Comparison of ENCODE assay signal across 8 cellular contexts in the genomic region with DNA sequence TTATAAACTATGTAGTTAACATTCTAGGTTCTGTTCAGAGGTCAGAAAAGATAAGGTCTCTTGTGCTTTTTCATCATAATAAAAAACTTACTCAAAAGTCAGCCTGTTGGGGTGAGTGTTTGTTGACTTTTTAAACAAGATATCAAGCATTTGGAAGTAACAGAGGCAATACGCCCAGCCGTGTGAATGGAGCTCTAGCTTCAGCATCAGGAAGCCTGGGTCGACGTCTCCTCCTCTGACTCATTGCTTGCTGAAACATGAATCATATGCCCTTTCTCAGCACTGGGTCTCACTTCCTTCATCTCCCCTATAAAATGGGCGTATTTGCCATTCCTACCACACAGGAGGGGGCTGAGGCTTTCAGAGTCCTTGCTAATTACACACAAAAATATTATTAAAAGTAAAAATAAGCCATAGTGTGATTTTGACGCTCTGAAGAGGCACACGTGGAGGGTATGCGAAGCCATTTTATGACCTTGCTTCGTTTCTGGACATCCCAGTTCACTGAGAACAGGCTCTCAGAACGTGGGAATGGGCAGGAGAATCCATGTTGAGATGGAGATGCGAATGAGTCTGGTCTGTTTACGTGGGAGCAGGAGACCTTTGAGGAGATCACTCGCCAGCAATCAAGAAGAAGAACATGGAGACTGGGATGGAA.
DNase-seq lines count a peak whose midpoint lies in the region; ATAC-seq and TF ChIP-seq lines count a peak whose summit lies in the region.

No MANE protein-coding gene starts in this region.

- no peaks in the 10 kb centered on the region for H3K27me3 Mint-ChIP-seq in Calu3 (ENCODE audit: unreplicated experiment)
- H3K27me3 Mint-ChIP-seq in effector memory CD8-positive, alpha-beta T cell = peaks cover 0 to 31% of the 10 kb centered on the region in 2 donors
- no peaks in the 10 kb centered on the region for H3K27me3 Mint-ChIP-seq in osteocyte (ENCODE audit: unreplicated experiment)

- H3K4me1 Mint-ChIP-seq in Calu3 (ENCODE audit: low read depth, unreplicated experiment) (peaks cover 42% of the 10 kb centered on the region), osteocyte (ENCODE audit: unreplicated experiment) (peaks cover 61% of the 10 kb centered on the region)
- peaks cover 0 to 1% of the 10 kb centered on the region in 2 donors for H3K4me1 Mint-ChIP-seq in effector memory CD8-positive, alpha-beta T cell (ENCODE audit: low read depth in 2 of 2)

- H3K27me3 ChIP-seq in vagina = no peaks in the 10 kb centered on the region

- CTCF ChIA-PET in Calu3 (lab: Charles Lee) = interaction anchor here (0.6 to 7.3 kb wide), 9 partner anchors 8 to 1231 kb away, joined by 3 to 171 read pairs (median 5); no protein-coding TSS in a partner anchor

- H3K4me1 ChIP-seq in vagina = peaks cover 66% of the 10 kb centered on the region

- peak; percentile 21 for ATAC-seq in effector memory CD8-positive, alpha-beta T cell (replicated peaks)
- ATAC-seq in left lobe of liver (no peak), HG02884 (IDR thresholded peaks at IDR 0.05; ENCODE audit: unreplicated experiment) (no peak)

- H3K4me3 ChIP-seq in vagina = no peak overlapping the region

- peak overlapping the region; percentile 90 for H3K27ac ChIP-seq in vagina

- H3K9me3 ChIP-seq in vagina = no peaks in the 10 kb centered on the region

- peak in 1 of 2 donors; percentile 23 for TF ChIP-seq POLR2A in vagina (IDR thresholded peaks at IDR 0.05)

- TF ChIP-seq CTCF in Calu3 (IDR thresholded peaks at IDR 0.05; ENCODE audit: unreplicated experiment) = no peak
- TF ChIP-seq CTCF in osteocyte (IDR thresholded peaks at IDR 0.05) = no peak
- TF ChIP-seq CTCF in vagina (IDR thresholded peaks at IDR 0.05) = no peak

- no peaks in the 10 kb centered on the region for H3K9me3 Mint-ChIP-seq in Calu3 (ENCODE audit: low read depth, unreplicated experiment)
- no peaks in the 10 kb centered on the region for H3K9me3 Mint-ChIP-seq in effector memory CD8-positive, alpha-beta T cell
- H3K9me3 Mint-ChIP-seq in osteocyte (ENCODE audit: unreplicated experiment) = no peaks in the 10 kb centered on the region

- H3K27ac Mint-ChIP-seq in Calu3 (ENCODE audit: unreplicated experiment) (peak overlapping the region; percentile 90), osteocyte (ENCODE audit: unreplicated experiment) (peak overlapping the region; percentile 86)
- peak overlapping the region; percentile 1 to 30 for H3K27ac Mint-ChIP-seq in effector memory CD8-positive, alpha-beta T cell

- DNase-seq in Calu3 (peak; percentile 87), SIG-M5 (lab: John Stamatoyannopoulos, UW) (peak; percentile 70), osteocyte (ENCODE audit: extremely low spot score, unreplicated experiment) (no peak), vagina (ENCODE audit: extremely low spot score in 2 of 2) (peak in 1 of 2 donors; percentile 95), left lobe of liver (ENCODE audit: low spot score) (no peak), NCI-H1930 (lab: John Stamatoyannopoulos, UW) (no peak)
- no peak for DNase-seq in effector memory CD8-positive, alpha-beta T cell

- intact Hi-C loops in Calu3 (cut with micrococcal nuclease; ENCODE audit: unreplicated experiment) (loop anchor here (1.0 to 10.0 kb wide), 6 partner anchors 134 to 916 kb away; partner anchors contain the start of gene LPP), vagina (cut with DNase I) (loop anchor here (2.0 to 10.0 kb wide), 2 partner anchors 896 to 1212 kb away; no protein-coding TSS in a partner anchor)

- no peaks in the 10 kb centered on the region for H3K36me3 ChIP-seq in vagina

- H3K36me3 Mint-ChIP-seq in Calu3 (ENCODE audit: insufficient read depth, unreplicated experiment) (peaks cover 31% of the 10 kb centered on the region), osteocyte (ENCODE audit: unreplicated experiment) (no peaks in the 10 kb centered on the region)
- no peaks in the 10 kb centered on the region for H3K36me3 Mint-ChIP-seq in effector memory CD8-positive, alpha-beta T cell (ENCODE audit: insufficient read depth)

- peak overlapping the region; percentile 8 for H3K4me3 Mint-ChIP-seq in Calu3 (ENCODE audit: low read depth, unreplicated experiment)
- H3K4me3 Mint-ChIP-seq in effector memory CD8-positive, alpha-beta T cell = no peak overlapping the region
- H3K4me3 Mint-ChIP-seq in osteocyte (ENCODE audit: unreplicated experiment) = no peak overlapping the region

- TSS peak; percentile 61 for BruUV-seq in Calu3 (replicated peaks; lab: Mats Ljungman, UMichigan)

Comparison
In these comparisons a context has a peak if more than half of its experiments do, and no peak if none do; other contexts are left out.
1. DNase-seq: peak in Calu3 (single experiment) and SIG-M5 (single experiment); none in effector memory CD8-positive, alpha-beta T cell (0 of 3), osteocyte (single experiment), left lobe of liver (single experiment) and NCI-H1930 (0 of 2).
2. H3K27ac Mint-ChIP-seq: peak in every context shown above with its lines; median percentile 90 in Calu3; 86 in osteocyte; 16 in effector memory CD8-positive, alpha-beta T cell.